Comparison of ENCODE assay signal across 12 cellular contexts in the genomic region with DNA sequence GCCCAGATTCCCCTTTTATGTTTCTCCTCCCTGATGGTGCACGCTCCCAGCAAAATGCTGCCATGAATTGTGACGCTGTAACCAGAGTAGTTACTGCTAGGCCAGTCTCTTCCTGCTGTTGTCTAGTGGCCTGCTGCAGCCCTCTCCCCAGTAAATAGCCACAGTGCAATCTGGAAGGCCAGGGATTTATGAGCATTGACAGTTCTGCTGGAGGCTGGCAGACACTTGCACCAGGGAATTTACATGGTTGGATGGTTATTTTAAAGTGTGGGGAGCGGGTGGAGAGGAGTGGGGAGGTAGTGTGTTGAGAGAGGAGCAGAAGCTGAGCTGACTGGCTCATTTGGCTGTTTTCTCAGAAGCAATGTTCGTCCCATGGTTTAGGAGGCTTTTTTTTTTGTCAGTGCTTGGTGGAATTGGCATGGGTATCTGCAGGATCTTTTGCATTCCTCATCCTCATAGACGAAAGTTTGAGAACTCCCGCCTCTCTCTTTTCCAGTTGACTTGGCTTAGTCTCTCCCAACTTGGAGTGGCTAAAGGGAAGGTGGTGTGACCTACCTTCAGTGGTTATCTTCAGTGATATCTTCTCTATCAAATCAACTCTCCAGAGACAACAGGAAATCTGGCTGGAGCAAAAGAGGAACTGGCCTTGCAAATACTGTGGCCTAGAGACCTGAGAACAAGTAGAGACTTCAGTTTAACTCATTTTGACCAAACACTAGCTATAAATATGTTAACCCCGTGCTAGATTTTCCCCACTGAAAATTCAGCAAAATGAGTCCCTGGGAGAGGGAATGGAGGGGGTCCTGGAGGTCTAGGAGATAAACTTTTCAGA.
DNase-seq lines count a peak whose midpoint lies in the region; ATAC-seq and TF ChIP-seq lines count a peak whose summit lies in the region.
"Had no signal": no experiment of that assay in that cellular context is flagged by ENCODE, and none has a peak within 500 bp of the region (broad histone marks: within the 10 kb centered on the region; RNA-seq: fewer than 3 reads in every experiment).

No MANE protein-coding gene starts in this region.

- H3K27me3 Mint-ChIP-seq in Calu3 (ENCODE audit: unreplicated experiment) (no peaks in the 10 kb centered on the region), MCF 10A (ENCODE audit: insufficient read depth, unreplicated experiment) (no peaks in the 10 kb centered on the region)
- no peaks in the 10 kb centered on the region for H3K27me3 Mint-ChIP-seq in effector memory CD8-positive, alpha-beta T cell

- intact Hi-C loops in Calu3 (cut with micrococcal nuclease; ENCODE audit: unreplicated experiment) (no loop called here), MCF 10A (cut with micrococcal nuclease) (no loop called here)

- H3K27me3 ChIP-seq in HL-60 (ENCODE audit: insufficient read depth, poor library complexity, severe bottlenecking): no peaks in the 10 kb centered on the region
- H3K27me3 ChIP-seq: testis had no signal

- H3K27ac Mint-ChIP-seq in Calu3 (ENCODE audit: unreplicated experiment) (no peak overlapping the region), MCF 10A (ENCODE audit: low read depth, unreplicated experiment) (no peak overlapping the region)
- H3K27ac Mint-ChIP-seq in effector memory CD8-positive, alpha-beta T cell: no peak overlapping the region
- H3K27ac Mint-ChIP-seq: T-helper 2 cell treated with Interferon-gamma antibody and Interleukin-4, amounts not matched to agents 5 μg/mL and 100 μg/mL, for 36 hours had no signal

- H3K4me1 Mint-ChIP-seq in Calu3 (ENCODE audit: low read depth, unreplicated experiment) (no peaks in the 10 kb centered on the region), MCF 10A (ENCODE audit: insufficient read depth, unreplicated experiment) (no peaks in the 10 kb centered on the region)
- H3K4me1 Mint-ChIP-seq in effector memory CD8-positive, alpha-beta T cell (ENCODE audit: low read depth in 2 of 2): peaks cover 3 to 10% of the 10 kb centered on the region in 2 donors

- CTCF ChIA-PET in Calu3 (lab: Charles Lee): no interaction called here
- CTCF ChIA-PET in MCF 10A (lab: Yijun Ruan, JAX): interaction anchor here (0.9 to 1.7 kb wide), 2 partner anchors 11 to 1190 kb away, joined by 3 to 4 read pairs; no protein-coding TSS in a partner anchor

- DNase-seq in CD1c-positive myeloid dendritic cell (ENCODE audit: extremely low spot score) (peak; percentile 37), HL-60 (ENCODE audit: low read depth in 1 of 2, low spot score in 1 of 2) (peak in 1 of 2 experiments; percentile 77), Calu3 (no peak), MCF 10A (ENCODE audit: unreplicated experiment) (no peak), LoVo (ENCODE audit: low spot score) (no peak)
- DNase-seq in effector memory CD8-positive, alpha-beta T cell: no peak
- DNase-seq: activated naive CD4-positive, alpha-beta T cell; left ventricle myocardium inferior; testis had no signal

- no peak overlapping the region for H3K4me3 ChIP-seq in HL-60 (replicated peaks; ENCODE audit: insufficient read depth, low read length)
- H3K4me3 ChIP-seq: left ventricle myocardium inferior, testis had no signal

- no peak for TF ChIP-seq CTCF in HL-60 (IDR thresholded peaks at IDR 0.05; ENCODE audit: insufficient read depth, low read length)
- TF ChIP-seq CTCF in Calu3 (IDR thresholded peaks at IDR 0.05; ENCODE audit: unreplicated experiment): no peak
- TF ChIP-seq CTCF in MCF 10A (IDR thresholded peaks at IDR 0.05; ENCODE audit: unreplicated experiment): no peak

- BruUV-seq in Calu3 (replicated peaks; lab: Mats Ljungman, UMichigan) (no TSS peak), MCF 10A (replicated peaks; lab: Mats Ljungman, UMichigan) (no TSS peak)

- H3K27ac ChIP-seq in HL-60 (replicated peaks) (peak overlapping the region; percentile 79), angular gyrus (ENCODE audit: low read depth, low read length) (peak overlapping the region; percentile 4)
- H3K27ac ChIP-seq: left ventricle myocardium inferior, testis had no signal

- ATAC-seq in GM21447 (IDR thresholded peaks at IDR 0.05; ENCODE audit: unreplicated experiment): peak; percentile 60
- no peak for ATAC-seq in effector memory CD8-positive, alpha-beta T cell (replicated peaks)

- H3K36me3 Mint-ChIP-seq in Calu3 (ENCODE audit: insufficient read depth, unreplicated experiment) (peaks cover 6% of the 10 kb centered on the region), MCF 10A (ENCODE audit: insufficient read depth, unreplicated experiment) (peaks cover 27% of the 10 kb centered on the region)
- H3K36me3 Mint-ChIP-seq in effector memory CD8-positive, alpha-beta T cell (ENCODE audit: insufficient read depth): peaks cover 13% of the 10 kb centered on the region

- H3K9me3 Mint-ChIP-seq in Calu3 (ENCODE audit: low read depth, unreplicated experiment): no peaks in the 10 kb centered on the region
- H3K9me3 Mint-ChIP-seq in effector memory CD8-positive, alpha-beta T cell: no peaks in the 10 kb centered on the region
- no peaks in the 10 kb centered on the region for H3K9me3 Mint-ChIP-seq in MCF 10A (ENCODE audit: unreplicated experiment)
- H3K9me3 Mint-ChIP-seq: T-helper 2 cell treated with Interferon-gamma antibody and Interleukin-4, amounts not matched to agents 5 μg/mL and 100 μg/mL, for 36 hours had no signal

- H3K4me3 Mint-ChIP-seq in Calu3 (ENCODE audit: low read depth, unreplicated experiment) (no peak overlapping the region), MCF 10A (ENCODE audit: unreplicated experiment) (no peak overlapping the region)
- no peak overlapping the region for H3K4me3 Mint-ChIP-seq in effector memory CD8-positive, alpha-beta T cell
- H3K4me3 Mint-ChIP-seq: T-helper 2 cell treated with Interferon-gamma antibody and Interleukin-4, amounts not matched to agents 5 μg/mL and 100 μg/mL, for 36 hours had no signal

- POLR2A ChIA-PET in MCF 10A (lab: Yijun Ruan, JAX): no interaction called here
